ENCODE assay signal across 17 cellular contexts in genomic region chr19:7969560-7969949, GRCh38. TPM values are rescaled to one million over a fixed set of nuclear protein-coding genes. Genes with fewer than 3 reads are reported as not detected.
DNase-seq lines count a peak whose midpoint lies in the region; ATAC-seq, FAIRE-seq and TF ChIP-seq lines count a peak whose summit lies in the region.
"Had no signal": no experiment of that assay in that cellular context is flagged by ENCODE, and none has a peak within 500 bp of the region (broad histone marks: within the 10 kb centered on the region; RNA-seq: fewer than 3 reads in every experiment).

No MANE protein-coding gene starts in this region.

- TF ChIP-seq CTCF in bronchial epithelial cell (IDR thresholded peaks at IDR 0.05; ENCODE audit: insufficient read depth, low read length, severe bottlenecking): no peak
- no peak for TF ChIP-seq CTCF in GM13977 (IDR thresholded peaks at IDR 0.05; ENCODE audit: extremely low read depth, insufficient read depth, missing control alignments)

- H3K4me3 ChIP-seq in NT2/D1 (ENCODE audit: insufficient read length, low read depth) (no peak overlapping the region), bronchial epithelial cell (ENCODE audit: low read depth, low read length) (no peak overlapping the region), iPS-20b (ENCODE audit: low read length) (no peak overlapping the region)
- H3K4me3 ChIP-seq: HAP-1, SJCRH30 had no signal

- H3K36me3 ChIP-seq in NT2/D1 (ENCODE audit: insufficient read depth, insufficient read length, low read length): peaks cover 88% of the 10 kb centered on the region
- H3K36me3 ChIP-seq in bronchial epithelial cell (ENCODE audit: control insufficient read depth, insufficient read depth, low read length): peaks cover 25% of the 10 kb centered on the region
- peaks cover 81% of the 10 kb centered on the region for H3K36me3 ChIP-seq in iPS-20b (ENCODE audit: insufficient read depth, low read depth, low read length)

- H3K4me1 ChIP-seq in NT2/D1 (ENCODE audit: insufficient read depth, insufficient read length) (peaks cover 36% of the 10 kb centered on the region), iPS-20b (ENCODE audit: insufficient read depth, low read length) (peaks cover 6% of the 10 kb centered on the region; the same call in 1 of the 2 replicates)
- H3K4me1 ChIP-seq: HAP-1, SJCRH30 had no signal

- H3K27ac ChIP-seq in iPS-20b (ENCODE audit: low read length): no peak overlapping the region
- H3K27ac ChIP-seq: SJCRH30 had no signal

- DNase-seq in ELF-1 (ENCODE audit: low read depth, low spot score) (peak; percentile 56), NT2/D1 (ENCODE audit: low read depth, low spot score) (peak; percentile 86), bronchial epithelial cell (ENCODE audit: low read depth) (no peak), GM13977 (ENCODE audit: low spot score) (no peak), NCI-H146 (lab: John Stamatoyannopoulos, UW) (no peak), HPDE6-E6E7 (ENCODE audit: extremely low spot score) (no peak)
- DNase-seq: 8988T, DMS79 treated with DMSO at 0.1 percent for 48 hours, NCI-H1092 treated with DMSO at 0.1 percent for 48 hours, NCI-H2081, PC-3, SJCRH30 had no signal

- H3K9ac ChIP-seq in NT2/D1 (ENCODE audit: insufficient read length, low read depth) (peak overlapping the region; percentile 14), iPS-20b (ENCODE audit: low read depth, low read length) (peak overlapping the region; percentile 31; the same call in 1 of the 2 replicates)

- no peaks in the 10 kb centered on the region for H3K9me3 ChIP-seq in NT2/D1 (ENCODE audit: insufficient read depth, low read length)
- no peaks in the 10 kb centered on the region for H3K9me3 ChIP-seq in iPS-20b (ENCODE audit: insufficient read depth, low read depth, low read length)
- H3K9me3 ChIP-seq: HAP-1, SJCRH30 had no signal

- in situ Hi-C loops in GM13977 (cut with MboI; ENCODE audit: low pct_unique_long_range_greater_than_20kb, low sequenced_read_pairs, unreplicated experiment): no loop called here

- FAIRE-seq in bronchial epithelial cell (lab: Jason Lieb, UNC): peak; percentile 7

- no peak for ATAC-seq in GM18861 (IDR thresholded peaks at IDR 0.05; ENCODE audit: unreplicated experiment)
- ATAC-seq: PC-3 had no signal

- H3K27me3 ChIP-seq in NT2/D1 (ENCODE audit: insufficient read depth, insufficient read length) (no peaks in the 10 kb centered on the region), bronchial epithelial cell (ENCODE audit: control insufficient read depth, insufficient read depth, low read length) (no peaks in the 10 kb centered on the region), iPS-20b (ENCODE audit: insufficient read depth, low read length) (no peaks in the 10 kb centered on the region)
- H3K27me3 ChIP-seq: SJCRH30 had no signal

RNA-seq across cellular contexts. Expression of gene TIMM44, which starts 26.1 kb away (rescaled TPM):
- 96.1 and 146 TPM in 2 replicates for total RNA-seq in bronchial epithelial cell

RNA-seq across cellular contexts. Expression of gene ELAVL1, which starts 35.9 kb away (rescaled TPM):
- total RNA-seq in bronchial epithelial cell: 26.5 and 37.4 TPM in 2 replicates

RNA-seq across cellular contexts. Expression of gene CTXN1, which starts 43.6 kb away (rescaled TPM):
- 0.26 and 0.77 TPM in 2 replicates for total RNA-seq in bronchial epithelial cell
- total RNA-seq: B cell had no signal

RNA-seq across cellular contexts. Expression of gene SNAPC2, which starts 49.4 kb away (rescaled TPM):
- 13.4 and 15.9 TPM in 2 replicates for total RNA-seq in bronchial epithelial cell

RNA-seq across cellular contexts. Expression of gene TGFBR3L, which starts 54.9 kb away (rescaled TPM):
- total RNA-seq in bronchial epithelial cell: 1.8 and 1.9 TPM in 2 replicates
- total RNA-seq: G401, SJCRH30 had no signal

Comparison
In these comparisons a context has a peak if more than half of its experiments do, and no peak if none do; other contexts are left out.
1. DNase-seq: peak in ELF-1 (single experiment) and NT2/D1 (single experiment); none in bronchial epithelial cell (single experiment), GM13977 (single experiment), NCI-H146 (single experiment) and HPDE6-E6E7 (single experiment).